Comparison of ENCODE assay signal across 13 cellular contexts in the genomic region with DNA sequence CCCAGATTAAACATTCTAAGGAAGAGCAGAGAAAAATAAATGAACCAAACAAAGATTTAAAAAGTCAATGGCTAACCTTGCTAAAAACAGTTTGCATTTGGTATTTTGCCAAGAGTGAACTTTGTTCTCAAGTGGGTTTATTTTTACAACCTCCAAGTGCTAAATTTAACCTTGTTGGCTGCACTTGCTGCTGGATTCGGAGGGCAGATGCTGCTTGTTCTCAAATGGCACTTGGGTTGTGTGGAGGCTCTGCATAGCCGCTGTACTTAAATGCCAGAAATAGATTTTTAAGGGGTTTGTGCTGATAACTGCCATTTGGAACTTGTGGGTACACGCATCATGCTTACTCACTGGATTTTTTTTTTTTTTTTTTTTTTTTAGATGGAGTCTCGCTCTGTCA. TPM values are rescaled to one million over a fixed set of nuclear protein-coding genes. Genes with fewer than 3 reads are reported as not detected.
DNase-seq lines count a peak whose midpoint lies in the region; ATAC-seq, FAIRE-seq and TF ChIP-seq lines count a peak whose summit lies in the region.
"Had no signal": no experiment of that assay in that cellular context is flagged by ENCODE, and none has a peak within 500 bp of the region (broad histone marks: within the 10 kb centered on the region; RNA-seq: fewer than 3 reads in every experiment).

No MANE protein-coding gene starts in this region.

- H3K4me3 ChIP-seq in lower lobe of right lung: no peak overlapping the region

- no peak for TF ChIP-seq CTCF in lower lobe of right lung (IDR thresholded peaks at IDR 0.05)

- H3K9me3 ChIP-seq in lower lobe of right lung: no peaks in the 10 kb centered on the region

- no peak overlapping the region for H3K27ac Mint-ChIP-seq in effector memory CD8-positive, alpha-beta T cell
- H3K27ac Mint-ChIP-seq: activated B cell treated with CpG ODN at 0.5 μM for 24 hours, endodermal cell had no signal

- H3K27ac ChIP-seq in caudate nucleus (ENCODE audit: low read depth, low read length) (peak overlapping the region; percentile 11), lower lobe of right lung (no peak overlapping the region)

- no peak overlapping the region for H3K4me3 Mint-ChIP-seq in effector memory CD8-positive, alpha-beta T cell
- H3K4me3 Mint-ChIP-seq: activated B cell treated with CpG ODN at 0.5 μM for 24 hours; activated naive CD8-positive, alpha-beta T cell; endodermal cell had no signal

- no peak for FAIRE-seq in frontal cortex (lab: Jason Lieb, UNC)

- H3K4me1 ChIP-seq in lower lobe of right lung: peaks cover 32% of the 10 kb centered on the region

- in situ Hi-C loops in Caki2 (cut with HindIII; ENCODE audit: low pct_unique_long_range_greater_than_20kb, low sequenced_read_pairs): loop anchor here (25.0 kb wide), 1 partner anchor 95 kb away; no protein-coding TSS in a partner anchor

- ATAC-seq in lower lobe of right lung (peak; percentile 34 to 62), GM21528 (IDR thresholded peaks at IDR 0.05; ENCODE audit: low FRiP score, unreplicated experiment) (no peak), GM18873 (IDR thresholded peaks at IDR 0.05; ENCODE audit: low FRiP score, unreplicated experiment) (no peak)
- ATAC-seq in effector memory CD8-positive, alpha-beta T cell (replicated peaks): no peak

- no peaks in the 10 kb centered on the region for H3K9me3 Mint-ChIP-seq in effector memory CD8-positive, alpha-beta T cell
- H3K9me3 Mint-ChIP-seq: activated B cell treated with CpG ODN at 0.5 μM for 24 hours, endodermal cell had no signal

- intact Hi-C loops in lower lobe of right lung (cut with DNase I): no loop called here

- no peaks in the 10 kb centered on the region for H3K27me3 ChIP-seq in lower lobe of right lung (ENCODE audit: low read depth)

- DNase-seq in Caki2 (ENCODE audit: low read depth) (peak; percentile 14), MV-4-11 (lab: John Stamatoyannopoulos, UW) (peak; percentile 72), caudate nucleus (lab: John Stamatoyannopoulos, UW) (peak in 9 of 61 donors; percentile 15 to 69 (median 33)), lower lobe of right lung (no peak), frontal cortex (ENCODE audit: low spot score in 2 of 2) (no peak)
- no peak for DNase-seq in effector memory CD8-positive, alpha-beta T cell
- DNase-seq: activated B cell treated with CpG ODN at 0.5 μM for 24 hours; COR-L47; endodermal cell; stimulated activated CD4-positive, alpha-beta T cell treated with anti-CD3 and anti-CD28 coated beads, Interleukin-4, amount 100 ng/mL, for 4 hours had no signal

- no peaks in the 10 kb centered on the region for H3K27me3 Mint-ChIP-seq in effector memory CD8-positive, alpha-beta T cell
- H3K27me3 Mint-ChIP-seq: activated B cell treated with CpG ODN at 0.5 μM for 24 hours; activated naive CD8-positive, alpha-beta T cell had no signal

- peaks cover 32% of the 10 kb centered on the region for H3K36me3 ChIP-seq in lower lobe of right lung

- H3K36me3 Mint-ChIP-seq in effector memory CD8-positive, alpha-beta T cell (ENCODE audit: insufficient read depth): peaks cover 10% of the 10 kb centered on the region

- H3K4me1 Mint-ChIP-seq in effector memory CD8-positive, alpha-beta T cell (ENCODE audit: low read depth in 2 of 2): peaks cover under 1% of the 10 kb centered on the region in 2 donors

RNA-seq across cellular contexts. Expression of a gene that starts 13.3 kb away (rescaled TPM):
- total RNA-seq in Caki2 (2014; rRNA removed; shearing (Covaris generic); ENCODE audit: low replicate concordance): 2.5 and 12.8 TPM in 2 replicates
- total RNA-seq in lower lobe of right lung (3.5 TPM), frontal cortex (1.6 TPM)

RNA-seq across cellular contexts. Expression of a gene that starts 22.1 kb away (rescaled TPM):
- total RNA-seq in Caki2 (2014; rRNA removed; shearing (Covaris generic); ENCODE audit: low replicate concordance): 1.4 and 3.3 TPM in 2 replicates
- total RNA-seq in lower lobe of right lung (10.0 TPM), frontal cortex (53.0 TPM)

RNA-seq across cellular contexts. Expression of a gene that starts 22.3 kb away (rescaled TPM):
- not detected in 2 replicates for total RNA-seq in Caki2 (2014; rRNA removed; shearing (Covaris generic); ENCODE audit: low replicate concordance)
- 0.86 TPM for total RNA-seq in lower lobe of right lung
- total RNA-seq in frontal cortex: under 0.01 TPM

RNA-seq across cellular contexts. Expression of a gene that starts 27.5 kb away (rescaled TPM):
- total RNA-seq in Caki2 (2014; rRNA removed; shearing (Covaris generic); ENCODE audit: low replicate concordance): not detected in 2 replicates
- 7.8 TPM for total RNA-seq in lower lobe of right lung
- not detected for total RNA-seq in frontal cortex

RNA-seq across cellular contexts. Expression of a gene that starts 34.1 kb away (rescaled TPM):
- 0.06 and 3.9 TPM in 2 replicates for total RNA-seq in Caki2 (2014; rRNA removed; shearing (Covaris generic); ENCODE audit: low replicate concordance)
- total RNA-seq in lower lobe of right lung: 1.4 TPM
- not detected for total RNA-seq in frontal cortex

Comparison
In these comparisons a context has a peak if more than half of its experiments do, and no peak if none do; other contexts are left out.
1. DNase-seq: peak in Caki2 (single experiment) and MV-4-11 (single experiment); none in lower lobe of right lung (single experiment), effector memory CD8-positive, alpha-beta T cell (0 of 3) and frontal cortex (0 of 2).
2. ATAC-seq: peak in lower lobe of right lung (2 of 2); none in effector memory CD8-positive, alpha-beta T cell (single experiment), GM21528 (single experiment) and GM18873 (single experiment).